In the genomic region with DNA sequence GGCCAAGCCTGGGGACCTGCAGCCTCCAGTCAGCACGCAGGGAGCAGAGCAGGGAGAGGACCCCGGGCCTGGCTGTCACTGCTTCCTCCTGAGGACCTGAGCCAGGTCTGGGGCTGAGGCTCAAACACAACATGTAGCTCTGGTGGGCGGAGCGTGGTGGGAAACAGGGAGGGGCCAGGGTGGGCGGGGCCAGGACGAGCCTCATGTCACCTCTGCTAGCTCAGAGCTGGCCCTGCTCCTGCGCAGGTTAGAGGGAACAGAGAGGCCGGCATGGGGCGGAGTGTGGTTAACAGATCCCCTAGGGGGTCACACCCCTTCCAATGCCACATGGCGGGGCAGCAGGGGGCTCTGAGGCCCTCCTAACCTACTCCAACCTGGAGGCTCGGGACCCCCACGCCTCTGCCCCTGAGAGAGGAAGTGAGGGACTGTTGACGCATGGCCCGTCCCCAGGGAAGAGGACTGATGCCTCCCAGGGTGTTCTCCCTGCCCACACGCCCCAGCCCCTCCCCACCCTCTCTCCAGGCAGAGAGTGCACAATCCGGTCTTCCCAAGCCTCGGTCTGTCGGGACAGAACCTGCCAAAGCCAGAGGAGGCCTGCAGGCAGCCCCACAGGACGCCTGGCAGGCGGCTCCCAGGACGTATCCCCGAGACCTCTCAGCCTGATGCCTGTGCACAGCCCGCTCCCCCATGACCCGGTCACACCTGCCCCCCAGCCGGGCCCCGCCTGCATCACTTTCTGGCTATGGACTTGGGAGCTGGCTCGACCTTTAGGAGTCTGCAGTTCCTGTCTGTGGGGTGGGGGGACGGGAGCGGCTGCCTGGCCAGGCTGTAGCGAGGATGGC, we compare ENCODE assay signal across 8 cellular contexts. TPM values are rescaled to one million over a fixed set of nuclear protein-coding genes. Genes with fewer than 3 reads are reported as not detected.
DNase-seq lines count a peak whose midpoint lies in the region; ATAC-seq and TF ChIP-seq lines count a peak whose summit lies in the region.

No MANE protein-coding gene starts in this region.

- TF ChIP-seq CTCF in Caco-2 (IDR thresholded peaks at IDR 0.05; ENCODE audit: insufficient read depth in 1 of 2, low read depth in 1 of 2, low read length in 1 of 2, severe bottlenecking in 1 of 2, unreplicated experiment in 1 of 2) (no peak), HCT116 (IDR thresholded peaks at IDR 0.05 in 2 of 3, conservative IDR thresholded peaks at IDR 0.05 in 1 of 3; ENCODE audit: borderline replicate concordance in 1 of 3, insufficient read depth in 1 of 3, low read depth in 2 of 3, low read length in 2 of 3) (no peak), WTC11 (IDR thresholded peaks at IDR 0.05) (no peak), upper lobe of left lung (IDR thresholded peaks at IDR 0.05) (no peak)

- no peaks in the 10 kb centered on the region for H3K27me3 ChIP-seq in Caco-2 (replicated peaks; ENCODE audit: control insufficient read depth, insufficient read depth, low read length)
- no peaks in the 10 kb centered on the region for H3K27me3 ChIP-seq in HCT116 (ENCODE audit: insufficient read depth, low read length)
- no peaks in the 10 kb centered on the region for H3K27me3 ChIP-seq in upper lobe of left lung

- intact Hi-C loops in Caco-2 (cut with micrococcal nuclease; ENCODE audit: unreplicated experiment): no loop called here
- intact Hi-C loops in HCT116 (cut with micrococcal nuclease): no loop called here

- no peak overlapping the region for H3K4me3 ChIP-seq in Caco-2 (ENCODE audit: low read depth, low read length)
- H3K4me3 ChIP-seq in HCT116 (replicated peaks in 1 of 2; ENCODE audit: low read depth in 1 of 2, low read length in 2 of 2): peak overlapping the region in 1 of 2 experiments; percentile 37; a peak in 2 of 4 replicates
- H3K4me3 ChIP-seq in upper lobe of left lung: peak overlapping the region in 3 of 4 donors; percentile 21 to 40 (median 34)

- H3K79me2 ChIP-seq in HCT116 (ENCODE audit: insufficient read depth, low read length): peaks cover 99% of the 10 kb centered on the region

- no peaks in the 10 kb centered on the region; the same call in 1 of the 2 replicates for H3K36me3 ChIP-seq in Caco-2 (ENCODE audit: control insufficient read depth, insufficient read depth, low read length)
- H3K36me3 ChIP-seq in HCT116 (ENCODE audit: control insufficient read depth in 1 of 2, insufficient read depth in 2 of 2, low read length in 2 of 2): peaks cover 0 to 6% of the 10 kb centered on the region in 2 experiments; a peak in 1 of 4 replicates
- peaks cover 0 to 6% (median 0%) of the 10 kb centered on the region in 4 donors for H3K36me3 ChIP-seq in upper lobe of left lung

- TF ChIP-seq POLR2A in HCT116 (IDR thresholded peaks at IDR 0.05; ENCODE audit: borderline replicate concordance, extremely low read depth, insufficient read depth, insufficient read length): no peak
- TF ChIP-seq POLR2A in upper lobe of left lung (IDR thresholded peaks at IDR 0.05): no peak

- H3K9me3 Mint-ChIP-seq in Caco-2 (ENCODE audit: unreplicated experiment): no peaks in the 10 kb centered on the region
- H3K9me3 Mint-ChIP-seq in WTC11: no peaks in the 10 kb centered on the region

- peaks cover 24% of the 10 kb centered on the region; the same call in 1 of the 2 replicates for H4K20me1 ChIP-seq in HCT116 (ENCODE audit: insufficient read depth)

- H3K27ac ChIP-seq in HCT116 (ENCODE audit: low read depth, low read length) (peak overlapping the region; percentile 92), upper lobe of left lung (peak overlapping the region; percentile 76 to 86 (median 82))

- no peaks in the 10 kb centered on the region for H3K27me3 Mint-ChIP-seq in Caco-2 (ENCODE audit: insufficient read depth, unreplicated experiment)
- no peaks in the 10 kb centered on the region for H3K27me3 Mint-ChIP-seq in WTC11 (ENCODE audit: low read depth)

- POLR2A ChIA-PET in Caco-2 (lab: Charles Lee): interaction anchor here (0.5 kb wide), 1 partner anchor 9 kb away, joined by 3 read pairs; no protein-coding TSS in a partner anchor
- POLR2A ChIA-PET in HCT116 (lab: Charles Lee): interaction anchor here (1.1 to 2.6 kb wide), 4 partner anchors 11 to 42 kb away, joined by 4 to 22 read pairs (median 6); partner anchors contain the start of gene APRT
- POLR2A ChIA-PET in WTC11 (lab: Charles Lee): interaction anchor here (0.5 to 1.2 kb wide), 8 partner anchors 9 to 397 kb away, joined by 3 to 4 read pairs (median 3); no protein-coding TSS in a partner anchor

- H3K9me3 ChIP-seq in Caco-2 (no peaks in the 10 kb centered on the region), HCT116 (ENCODE audit: control insufficient read depth in 1 of 2, insufficient read depth in 1 of 2, low read depth in 1 of 2, low read length in 2 of 2) (no peaks in the 10 kb centered on the region), upper lobe of left lung (no peaks in the 10 kb centered on the region)

- H3K4me3 Mint-ChIP-seq in Caco-2 (ENCODE audit: unreplicated experiment) (peak overlapping the region; percentile 60), WTC11 (0 out of 2 replicates have a peak overlapping the region, but pooled peaks have one; percentile 10)

- BruUV-seq in Caco-2 (replicated peaks; lab: Mats Ljungman, UMichigan): no TSS peak
- no TSS peak for BruUV-seq in HCT116 (replicated peaks; lab: Mats Ljungman, UMichigan)

- H3K9me2 ChIP-seq in HCT116 (ENCODE audit: insufficient read depth): no peaks in the 10 kb centered on the region

- H3K27ac Mint-ChIP-seq in Caco-2 (ENCODE audit: unreplicated experiment) (peak overlapping the region; percentile 88), WTC11 (peak overlapping the region; percentile 94)

- RAD21 ChIA-PET in HCT116 (lab: Charles Lee; ENCODE audit: low non-redundant PET in 1 of 2, low total read pairs in 2 of 2, uncharacterized antibody in 2 of 2, unreplicated experiment in 2 of 2): interaction anchor here (0.6 to 1.0 kb wide), 2 partner anchors 33 to 180 kb away, joined by 3 to 4 read pairs; no protein-coding TSS in a partner anchor

- WGBS in upper lobe of left lung, 2 donors: 17 to 38% methylated on average over 2 to 21 of the region's 30 CpGs

- peak overlapping the region; percentile 50 for H3K9ac ChIP-seq in HCT116 (ENCODE audit: low read length)

- DNase-seq in Caco-2 (peak; percentile 51 to 73), HCT116 (ENCODE audit: low read depth, low spot score) (no peak), WTC11 (ENCODE audit: low spot score) (peak; percentile 78), islet precursor cell (peak; percentile 95), upper lobe of left lung (peak; percentile 82), cerebellar nuclear complex (lab: John Stamatoyannopoulos, UW) (no peak), SW 1271 (lab: John Stamatoyannopoulos, UW) (no peak)

- H3K4me1 ChIP-seq in Caco-2: peaks cover 92% of the 10 kb centered on the region
- peaks cover 66 to 99% of the 10 kb centered on the region in 2 experiments for H3K4me1 ChIP-seq in HCT116 (ENCODE audit: control insufficient read depth in 1 of 2, insufficient read depth in 2 of 2, low read length in 2 of 2)
- peaks cover 92 to 96% (median 93%) of the 10 kb centered on the region in 4 donors for H3K4me1 ChIP-seq in upper lobe of left lung

- ATAC-seq in HCT116 (peak; percentile 53), WTC11 (peak; percentile 80), upper lobe of left lung (ENCODE audit: low FRiP score in 2 of 2) (peak in 1 of 2 donors; percentile 70), GM21737 (IDR thresholded peaks at IDR 0.05; ENCODE audit: unreplicated experiment) (no peak)

- TF ChIP-seq RAD21 in HCT116 (IDR thresholded peaks at IDR 0.05; ENCODE audit: low read depth): no peak

- H2AFZ ChIP-seq in HCT116 (ENCODE audit: low read depth, low read length, poor library complexity, severe bottlenecking): no peak overlapping the region

- H3K36me3 Mint-ChIP-seq in Caco-2 (ENCODE audit: insufficient read depth, unreplicated experiment): peaks cover 65% of the 10 kb centered on the region
- no peaks in the 10 kb centered on the region for H3K36me3 Mint-ChIP-seq in WTC11

- CTCF ChIA-PET in Caco-2 (lab: Charles Lee) (interaction anchor here (1.0 to 2.1 kb wide), 4 partner anchors 11 to 32 kb away, joined by 3 to 12 read pairs (median 6); no protein-coding TSS in a partner anchor), HCT116 (lab: Charles Lee) (interaction anchor here (1.0 to 1.4 kb wide), 6 partner anchors 15 to 32 kb away, joined by 3 to 11 read pairs (median 4); partner anchors contain the start of gene PIEZO1), WTC11 (lab: Charles Lee) (interaction anchor here (0.6 to 9.6 kb wide), 15 partner anchors 10 to 397 kb away, joined by 3 to 115 read pairs (median 4); partner anchors contain the start of gene PIEZO1)

- TF ChIP-seq EP300 in upper lobe of left lung (IDR thresholded peaks at IDR 0.05): no peak

- peak overlapping the region; percentile 72 for H3K4me2 ChIP-seq in HCT116 (ENCODE audit: low read length)

- H3K4me1 Mint-ChIP-seq in Caco-2 (ENCODE audit: low read depth, unreplicated experiment) (peaks cover 35% of the 10 kb centered on the region), WTC11 (peaks cover 34% of the 10 kb centered on the region)

TF ChIP-seq in HCT116, 20 proteins besides CTCF, POLR2A, EP300 and RAD21 (continues in another document):
- no peak for TF ChIP-seq EZH2 (IDR thresholded peaks at IDR 0.05)
- no peak for TF ChIP-seq ELF1 (IDR thresholded peaks at IDR 0.05; ENCODE audit: borderline replicate concordance, low read depth)
- no peak for TF ChIP-seq CBX3 (IDR thresholded peaks at IDR 0.05; ENCODE audit: low read depth)
- no peak for TF ChIP-seq SRF (IDR thresholded peaks at IDR 0.05; ENCODE audit: low read depth)
- no peak for TF ChIP-seq CEBPB (IDR thresholded peaks at IDR 0.05; ENCODE audit: low read depth)
- TF ChIP-seq EGR1 (IDR thresholded peaks at IDR 0.05; ENCODE audit: low read depth): no peak

TF ChIP-seq in WTC11, 78 proteins besides CTCF, POLR2A, EP300 and RAD21 (continues in another document):
- TF ChIP-seq JAZF1 (CRISPR knock-in tag; IDR thresholded peaks at IDR 0.05): no peak

RNA-seq across cellular contexts. Expression of gene PIEZO1, which starts 15.2 kb away (rescaled TPM):
- total RNA-seq in Caco-2 (2022) (248 and 284 TPM in 2 replicates), HCT116 (2021; ENCODE audit: unreplicated experiment) (224 TPM), WTC11 (2021) (68.3 to 75.1 TPM (median 71.3 TPM) in 3 replicates), upper lobe of left lung (100 to 1,000 TPM; 107 to 535 (median 239) TPM)
- 198 and 280 TPM in 2 replicates for polyA plus RNA-seq in HCT116 (2012)

RNA-seq across cellular contexts. Expression of gene CDT1, which starts 33.8 kb away (rescaled TPM):
- total RNA-seq in Caco-2 (2022) (97.7 and 98.0 TPM in 2 replicates), HCT116 (2021; ENCODE audit: unreplicated experiment) (160 TPM), WTC11 (2021) (142 to 154 TPM (median 149 TPM) in 3 replicates), upper lobe of left lung (1 to 10 TPM in 5 of 6 donors, not detected in 1; 2.3 to 4.7 (median 3.5) TPM)
- polyA plus RNA-seq in HCT116 (2012): 123 and 132 TPM in 2 replicates

RNA-seq across cellular contexts. Expression of gene APRT, which starts 41.9 kb away (rescaled TPM):
- total RNA-seq in Caco-2 (2022) (251 and 268 TPM in 2 replicates), HCT116 (2021; ENCODE audit: unreplicated experiment) (311 TPM), WTC11 (2021) (272 to 288 TPM (median 282 TPM) in 3 replicates), upper lobe of left lung (100 to 1,000 TPM in 4 of 6 donors, 10 to 100 TPM in 2; 76.5 to 147 (median 124) TPM)
- polyA plus RNA-seq in HCT116 (2012): 329 and 349 TPM in 2 replicates

Comparison
In these comparisons a context has a peak if more than half of its experiments do, and no peak if none do; other contexts are left out.
1. DNase-seq: peak in Caco-2 (2 of 2), WTC11 (single experiment), islet precursor cell (single experiment) and upper lobe of left lung (2 of 2); none in HCT116 (single experiment), cerebellar nuclear complex (0 of 2) and SW 1271 (0 of 2).
2. RNA of gene CDT1, which starts 33.8 kb away (total RNA-seq): 160 TPM in HCT116 (single experiment), 142 to 154 TPM in WTC11 and 97.7 to 98.0 TPM in Caco-2; 2.3 to 4.7 TPM in upper lobe of left lung; every median in the first group is over 10 times any median in the second.